17 cellular contexts compared by ENCODE assay signal in genomic region chr1:9271268-9271667, GRCh38.
"Had no signal": no experiment of that assay in that cellular context is flagged by ENCODE, and none has a peak within 500 bp of the region (broad histone marks: within the 10 kb centered on the region; RNA-seq: fewer than 3 reads in every experiment).

No MANE protein-coding gene starts in this region.

- H3K4me3 Mint-ChIP-seq: activated CD8-positive, alpha-beta T cell treated with anti-CD3 and anti-CD28 coated beads for 36 hours; activated naive CD8-positive, alpha-beta T cell; central memory CD8-positive, alpha-beta T cell; stimulated activated memory B cell treated with anti-CD40 and anti-IgM and Interleukin-4, amounts not matched to agents 10 μg/mL and 1 μg/mL and 100 μg/mL, for 72 hours; T-helper 17 cell had no signal

- H3K27ac Mint-ChIP-seq: activated CD8-positive, alpha-beta T cell treated with anti-CD3 and anti-CD28 coated beads for 36 hours; activated naive CD8-positive, alpha-beta T cell; stimulated activated memory B cell treated with anti-CD40 and anti-IgM and Interleukin-4, amounts not matched to agents 10 μg/mL and 1 μg/mL and 100 μg/mL, for 72 hours; T-helper 17 cell had no signal

- H3K9me3 Mint-ChIP-seq: activated CD8-positive, alpha-beta T cell treated with anti-CD3 and anti-CD28 coated beads for 36 hours; central memory CD8-positive, alpha-beta T cell; stimulated activated memory B cell treated with anti-CD40 and anti-IgM and Interleukin-4, amounts not matched to agents 10 μg/mL and 1 μg/mL and 100 μg/mL, for 72 hours had no signal

- H3K36me3 Mint-ChIP-seq: activated naive CD8-positive, alpha-beta T cell had no signal

- H3K4me3 ChIP-seq: body of pancreas, pancreas, tibial nerve had no signal

- H3K4me1 ChIP-seq: pancreas had no signal

- ATAC-seq: activated CD8-positive, alpha-beta T cell treated with anti-CD3 and anti-CD28 coated beads for 36 hours; body of pancreas; pancreas; stimulated activated memory B cell treated with anti-CD40 and anti-IgM and Interleukin-4, amounts not matched to agents 10 μg/mL and 1 μg/mL and 100 μg/mL, for 72 hours; T-helper 17 cell had no signal

- H3K27ac ChIP-seq: body of pancreas, foreskin keratinocyte, pancreas, tibial nerve had no signal

- DNase-seq: activated CD4-positive, alpha-beta T cell treated with anti-CD3 and anti-CD28 coated beads for 4 hours; activated CD8-positive, alpha-beta T cell treated with anti-CD3 and anti-CD28 coated beads for 36 hours; activated gamma-delta T cell; activated T-cell treated with anti-CD3 and anti-CD28 coated beads, Interleukin-2, amount 50 U/mL, for 48 hours; amniotic stem cell; body of pancreas; cortex of kidney; effector CD4-positive, alpha-beta T cell; foreskin keratinocyte; kidney glomerular epithelial cell; pancreas; stimulated activated CD4-positive, alpha-beta T cell treated with anti-CD3 and anti-CD28 coated beads, Interleukin-2, amount 100 ng/mL, for 48 hours; T-helper 17 cell had no signal

- H3K9me3 ChIP-seq: body of pancreas, pancreas, tibial nerve had no signal

- H3K27me3 Mint-ChIP-seq: activated CD8-positive, alpha-beta T cell treated with anti-CD3 and anti-CD28 coated beads for 36 hours; activated naive CD8-positive, alpha-beta T cell; central memory CD8-positive, alpha-beta T cell; stimulated activated memory B cell treated with anti-CD40 and anti-IgM and Interleukin-4, amounts not matched to agents 10 μg/mL and 1 μg/mL and 100 μg/mL, for 72 hours; T-helper 17 cell had no signal

- H3K27me3 ChIP-seq: body of pancreas, pancreas, tibial nerve had no signal
